15 cellular contexts compared by ENCODE assay signal in genomic region chr2:28658369-28658768, GRCh38.
DNase-seq lines count a peak whose midpoint lies in the region; ATAC-seq and TF ChIP-seq lines count a peak whose summit lies in the region.
"Had no signal": no experiment of that assay in that cellular context is flagged by ENCODE, and none has a peak within 500 bp of the region (broad histone marks: within the 10 kb centered on the region; RNA-seq: fewer than 3 reads in every experiment).

No MANE protein-coding gene starts in this region.

- H3K9me3 ChIP-seq in mucosa of rectum (ENCODE audit: control insufficient read depth in 2 of 2, low read length in 2 of 2) (no peaks in the 10 kb centered on the region), testis (no peaks in the 10 kb centered on the region), upper lobe of right lung (no peaks in the 10 kb centered on the region)

- H3K4me3 ChIP-seq in mucosa of rectum (ENCODE audit: low read length in 2 of 2) (no peak overlapping the region), testis (no peak overlapping the region), upper lobe of right lung (no peak overlapping the region)
- H3K4me3 ChIP-seq: GM12878 had no signal

- no peaks in the 10 kb centered on the region for H3K9me3 Mint-ChIP-seq in chondrocyte (ENCODE audit: low read depth)
- H3K9me3 Mint-ChIP-seq: activated B cell treated with CpG ODN at 0.5 μM for 24 hours had no signal

- peaks cover 46 to 54% of the 10 kb centered on the region in 2 donors for H3K4me1 ChIP-seq in mucosa of rectum (ENCODE audit: control insufficient read depth in 2 of 2, insufficient read depth in 2 of 2, low read length in 2 of 2)
- peaks cover 24% of the 10 kb centered on the region for H3K4me1 ChIP-seq in testis
- peaks cover 21% of the 10 kb centered on the region for H3K4me1 ChIP-seq in upper lobe of right lung

- no peaks in the 10 kb centered on the region for H3K36me3 ChIP-seq in mucosa of rectum (ENCODE audit: control insufficient read depth in 2 of 2, insufficient read depth in 2 of 2, low read length in 2 of 2)
- no peaks in the 10 kb centered on the region for H3K36me3 ChIP-seq in testis (ENCODE audit: low read depth, missing control alignments)
- H3K36me3 ChIP-seq in upper lobe of right lung = no peaks in the 10 kb centered on the region

- H3K4me1 Mint-ChIP-seq in chondrocyte (ENCODE audit: low read depth) = peaks cover 77% of the 10 kb centered on the region
- H3K4me1 Mint-ChIP-seq: B cell, endodermal cell had no signal

- no peak overlapping the region for H3K9ac ChIP-seq in mucosa of rectum (ENCODE audit: low read depth in 1 of 2, low read length in 2 of 2)

- H3K27ac Mint-ChIP-seq in chondrocyte (ENCODE audit: unreplicated experiment) = peak overlapping the region; percentile 80
- H3K27ac Mint-ChIP-seq: activated B cell treated with CpG ODN at 0.5 μM for 24 hours, B cell, endodermal cell had no signal

- TF ChIP-seq CTCF in chondrocyte (IDR thresholded peaks at IDR 0.05) (no peak), testis (IDR thresholded peaks at IDR 0.05) (no peak), upper lobe of right lung (IDR thresholded peaks at IDR 0.05) (no peak)

- 35 to 56% methylated on average over 1 of the region's 1 CpG for WGBS in testis, 2 donors

- peak overlapping the region; percentile 70 to 77 for H3K27ac ChIP-seq in mucosa of rectum (ENCODE audit: low read depth in 2 of 2, low read length in 2 of 2)
- H3K27ac ChIP-seq in testis = no peak overlapping the region
- no peak overlapping the region for H3K27ac ChIP-seq in upper lobe of right lung

- peak overlapping the region; percentile 21 for H3K4me3 Mint-ChIP-seq in chondrocyte (ENCODE audit: unreplicated experiment)
- H3K4me3 Mint-ChIP-seq: activated B cell treated with CpG ODN at 0.5 μM for 24 hours, B cell, endodermal cell had no signal

- no peak for TF ChIP-seq POLR2A in testis (IDR thresholded peaks at IDR 0.05)

- peak; percentile 37 for DNase-seq in AG08396 (ENCODE audit: low spot score)
- peak; percentile 36 for DNase-seq in NCI-H2029 treated with DMSO at 0.1 percent for 48 hours (lab: John Stamatoyannopoulos, UW)
- no peak for DNase-seq in chondrocyte (ENCODE audit: low spot score)
- DNase-seq in effector CD8-positive, alpha-beta T cell (lab: John Stamatoyannopoulos, UW) = no peak
- no peak for DNase-seq in testis
- DNase-seq in upper lobe of right lung = no peak
- DNase-seq: activated B cell treated with CpG ODN at 0.5 μM for 24 hours, activated gamma-delta T cell, endodermal cell, MV-4-11, small intestine had no signal

- H3K27me3 Mint-ChIP-seq in chondrocyte (ENCODE audit: low read depth) = no peaks in the 10 kb centered on the region
- H3K27me3 Mint-ChIP-seq: activated B cell treated with CpG ODN at 0.5 μM for 24 hours, B cell had no signal

- intact Hi-C loops in testis (cut with DNase I; ENCODE audit: low total_unique reads) = no loop called here
- intact Hi-C loops in upper lobe of right lung (cut with DNase I) = no loop called here

- ATAC-seq in upper lobe of right lung (no peak), HG02840 (IDR thresholded peaks at IDR 0.05; ENCODE audit: low FRiP score, unreplicated experiment) (no peak)
- ATAC-seq: GM12878 had no signal

- H3K27me3 ChIP-seq in mucosa of rectum (ENCODE audit: control insufficient read depth in 2 of 2, insufficient read depth in 2 of 2, low read length in 2 of 2) (no peaks in the 10 kb centered on the region), testis (no peaks in the 10 kb centered on the region), upper lobe of right lung (no peaks in the 10 kb centered on the region)

- no peaks in the 10 kb centered on the region for H3K36me3 Mint-ChIP-seq in chondrocyte (ENCODE audit: low read depth)

Comparison
In these comparisons a context has a peak if more than half of its experiments do, and no peak if none do; other contexts are left out.
1. DNase-seq: peak in AG08396 (single experiment) and NCI-H2029 treated with DMSO at 0.1 percent for 48 hours (single experiment); none in chondrocyte (single experiment), effector CD8-positive, alpha-beta T cell (single experiment), testis (single experiment) and upper lobe of right lung (single experiment).
2. H3K27ac ChIP-seq: peak in mucosa of rectum (2 of 2); none in testis (0 of 2) and upper lobe of right lung (single experiment).